In genomic region chr6:158169634-158170033, GRCh38 we compare ENCODE assay signal across 7 cellular contexts. TPM values are rescaled to one million over a fixed set of nuclear protein-coding genes. Genes with fewer than 3 reads are reported as not detected.
DNase-seq lines count a peak whose midpoint lies in the region; ATAC-seq, FAIRE-seq and TF ChIP-seq lines count a peak whose summit lies in the region.
"Not testable (repeated sequence)": the region's sequence is repeated elsewhere in the genome, so short reads cannot be mapped to it uniquely, and the experiment has no call there.

No MANE protein-coding gene starts in this region.

- not testable (repeated sequence) for DNase-seq in HCT116 (ENCODE audit: low read depth, low spot score); SJSA1 (ENCODE audit: low read depth in 1 of 2, low spot score in 2 of 2); brain microvascular endothelial cell; epithelial cell of prostate (ENCODE audit: low read depth, low spot score); HepG2 (ENCODE audit: low spot score); psoas muscle; thoracic aorta (ENCODE audit: low spot score)

- peak overlapping the region; percentile 18 for H3K4me2 ChIP-seq in HCT116 (ENCODE audit: low read length)
- H3K4me2 ChIP-seq in HepG2 (ENCODE audit: low read depth, low read length) = not testable (repeated sequence)

- not testable (repeated sequence) for TF ChIP-seq EP300 in HepG2 (IDR thresholded peaks at IDR 0.05; ENCODE audit: low read depth in 2 of 2, low read length in 2 of 2); HepG2 (CRISPR knock-in tag; IDR thresholded peaks at IDR 0.05; ENCODE audit: borderline replicate concordance)

- POLR2A ChIA-PET in HCT116 (lab: Charles Lee); HepG2 (lab: Yijun Ruan, JAX): not testable (repeated sequence)

- not testable (repeated sequence) for BruUV-seq in HCT116 (replicated peaks; lab: Mats Ljungman, UMichigan); HepG2 (replicated peaks; lab: Mats Ljungman, UMichigan)

- not testable (repeated sequence) for H4K20me1 ChIP-seq in HCT116 (ENCODE audit: insufficient read depth); HepG2 (ENCODE audit: insufficient read depth, low read length)

- H3K9me3 ChIP-seq in HCT116 (ENCODE audit: control insufficient read depth in 1 of 2, insufficient read depth in 1 of 2, low read depth in 1 of 2, low read length in 2 of 2); SJSA1 (replicated peaks); HepG2 (ENCODE audit: low read length); psoas muscle; thoracic aorta: not testable (repeated sequence)

- CTCF ChIA-PET in HCT116 (lab: Charles Lee); HepG2 (lab: Yijun Ruan, JAX; ENCODE audit: low intra/inter-chr PET ratio, low total read pairs): not testable (repeated sequence)

- not testable (repeated sequence) for TF ChIP-seq RAD21 in HCT116 (IDR thresholded peaks at IDR 0.05; ENCODE audit: low read depth); HepG2 (CRISPR knock-in tag; IDR thresholded peaks at IDR 0.05)

- not testable (repeated sequence) for H3K9ac ChIP-seq in HCT116 (ENCODE audit: low read length); HepG2 (ENCODE audit: insufficient read depth, low read depth, low read length)

- intact Hi-C loops in HCT116 (cut with micrococcal nuclease); psoas muscle (cut with DNase I): not testable (repeated sequence)
- intact Hi-C loops in HepG2 (cut with micrococcal nuclease; ENCODE audit: unreplicated experiment) = loop anchor here (2.0 kb wide), 1 partner anchor 27 kb away; no protein-coding TSS in a partner anchor

- H3K9me2 ChIP-seq in HCT116 (ENCODE audit: insufficient read depth) = not testable (repeated sequence)

- H3K4me1 ChIP-seq in HCT116 (ENCODE audit: control insufficient read depth in 1 of 2, insufficient read depth in 2 of 2, low read length in 2 of 2) (peaks cover 17 to 30% of the 10 kb centered on the region in 2 experiments; a peak in 3 of 4 replicates), SJSA1 (replicated peaks) (peaks cover 31% of the 10 kb centered on the region), HepG2 (ENCODE audit: insufficient read depth, low read length) (peaks cover 39% of the 10 kb centered on the region), psoas muscle (peaks cover 27% of the 10 kb centered on the region), thoracic aorta (ENCODE audit: control insufficient read depth in 1 of 2, low read depth in 2 of 2) (peaks cover 16 to 57% of the 10 kb centered on the region in 2 donors)

- TF ChIP-seq CTCF in HCT116 (IDR thresholded peaks at IDR 0.05 in 2 of 3, conservative IDR thresholded peaks at IDR 0.05 in 1 of 3; ENCODE audit: borderline replicate concordance in 1 of 3, insufficient read depth in 1 of 3, low read depth in 2 of 3, low read length in 2 of 3); brain microvascular endothelial cell (IDR thresholded peaks at IDR 0.05; ENCODE audit: low read depth, low read length, missing control alignments); HepG2 (CRISPR knock-in tag; IDR thresholded peaks at IDR 0.05); psoas muscle (IDR thresholded peaks at IDR 0.05); thoracic aorta (IDR thresholded peaks at IDR 0.05): not testable (repeated sequence)

- not testable (repeated sequence) for H3K4me3 ChIP-seq in HCT116 (replicated peaks in 1 of 2; ENCODE audit: low read depth in 1 of 2, low read length in 2 of 2); SJSA1; brain microvascular endothelial cell (ENCODE audit: low read depth, low read length); HepG2 (replicated peaks in 1 of 3; ENCODE audit: insufficient read depth in 1 of 3, low read depth in 2 of 3, low read length in 3 of 3); psoas muscle; thoracic aorta

- H3K27ac ChIP-seq in HCT116 (ENCODE audit: low read depth, low read length) = peak overlapping the region; percentile 15; the same call in 1 of the 2 replicates
- peak overlapping the region; percentile 40 for H3K27ac ChIP-seq in SJSA1
- H3K27ac ChIP-seq in brain microvascular endothelial cell = peak overlapping the region; percentile 52
- peak overlapping the region; percentile 62 for H3K27ac ChIP-seq in epithelial cell of prostate
- H3K27ac ChIP-seq in HepG2 (ENCODE audit: extremely low read length, insufficient read depth, low read length) = not testable (repeated sequence)
- H3K27ac ChIP-seq in psoas muscle = peak overlapping the region; percentile 31
- peak overlapping the region; percentile 57 to 82 for H3K27ac ChIP-seq in thoracic aorta

- H3K79me2 ChIP-seq in HCT116 (ENCODE audit: insufficient read depth, low read length); HepG2 (ENCODE audit: insufficient read depth, low read length): not testable (repeated sequence)

- H3K27me3 ChIP-seq in HCT116 (ENCODE audit: insufficient read depth, low read length); SJSA1 (replicated peaks); brain microvascular endothelial cell (replicated peaks); HepG2 (ENCODE audit: control insufficient read depth in 1 of 2, insufficient read depth in 2 of 2, low read length in 2 of 2); psoas muscle (ENCODE audit: insufficient read depth in 3 of 3, low read length in 2 of 3); thoracic aorta (replicated peaks; ENCODE audit: insufficient read depth): not testable (repeated sequence)

- not testable (repeated sequence) for FAIRE-seq in HepG2 (lab: Jason Lieb, UNC)

- TF ChIP-seq POLR2A in HCT116 (IDR thresholded peaks at IDR 0.05; ENCODE audit: borderline replicate concordance, extremely low read depth, insufficient read depth, insufficient read length); HepG2 (IDR thresholded peaks at IDR 0.05; ENCODE audit: insufficient read depth in 1 of 2, low read depth in 2 of 2, low read length in 2 of 2): not testable (repeated sequence)

- WGBS in HepG2 (ENCODE audit: low lambda C conversion rate) = 97% methylated on average over 6 of the region's 6 CpGs
- WGBS in psoas muscle, 3 donors = 84 to 93% (median 91%) methylated on average over 6 of the region's 6 CpGs

- in situ Hi-C loops in brain microvascular endothelial cell (cut with HindIII; ENCODE audit: low pct_ligation_motif_present, low sequenced_read_pairs); HepG2 (cut with HindIII; ENCODE audit: extremely low pct_ligation_motif_present, low pct_unique_long_range_greater_than_20kb): not testable (repeated sequence)

- not testable (repeated sequence) for H2AFZ ChIP-seq in HCT116 (ENCODE audit: low read depth, low read length, poor library complexity, severe bottlenecking); HepG2 (ENCODE audit: low read length)

- not testable (repeated sequence) for ATAC-seq in HCT116; HepG2; psoas muscle; thoracic aorta (ENCODE audit: insufficient number of reproducible peaks, low FRiP score, low read depth)

- RAD21 ChIA-PET in HCT116 (lab: Charles Lee; ENCODE audit: low non-redundant PET in 1 of 2, low total read pairs in 2 of 2, uncharacterized antibody in 2 of 2, unreplicated experiment in 2 of 2) = not testable (repeated sequence)

- H3K36me3 ChIP-seq in HCT116 (ENCODE audit: control insufficient read depth in 1 of 2, insufficient read depth in 2 of 2, low read length in 2 of 2); brain microvascular endothelial cell (replicated peaks); HepG2 (replicated peaks in 1 of 2; ENCODE audit: control insufficient read depth in 1 of 2, insufficient read depth in 2 of 2, low read length in 2 of 2); psoas muscle (ENCODE audit: insufficient read depth in 1 of 2, low read depth in 1 of 2); thoracic aorta: not testable (repeated sequence)
- H3K36me3 ChIP-seq in SJSA1 = peaks cover 24% of the 10 kb centered on the region

RNA-seq across cellular contexts. Expression of gene GTF2H5, which starts 1.5 kb away (rescaled TPM):
- total RNA-seq in HCT116 (2021; ENCODE audit: unreplicated experiment) (19.0 TPM), HepG2 (2016; rRNA removed; fragmentation: Illumina TruSeq; extraction: Trizol) (45.9 and 68.0 TPM in 2 replicates), psoas muscle (10 to 100 TPM; 22.4 to 36.4 (median 29.0) TPM), thoracic aorta (1 to 10 TPM; 3.1 to 3.7 TPM)
- 4.7 and 6.8 TPM in 2 replicates for polyA plus RNA-seq in HCT116 (2012)
- total RNA-seq in SJSA1 (2014; rRNA removed; shearing (Covaris generic)) = 9.7 and 21.6 TPM in 2 replicates
- 28.7 and 36.7 TPM in 2 replicates for total RNA-seq in HepG2 (2016; cell fraction: cytosol; rRNA removed; fragmentation: Illumina TruSeq; extraction: Trizol; ENCODE audit: low read depth)
- total RNA-seq in HepG2 (2016; cell fraction: insoluble cytoplasmic fraction; rRNA removed; fragmentation: Illumina TruSeq; extraction: Trizol) = 49.0 and 71.1 TPM in 2 replicates
- total RNA-seq in HepG2 (2016; cell fraction: membrane; rRNA removed; fragmentation: Illumina TruSeq; extraction: Trizol) = 36.3 and 42.5 TPM in 2 replicates
- total RNA-seq in HepG2 (2016; cell fraction: nucleus; rRNA removed; fragmentation: Illumina TruSeq; extraction: Trizol) = 15.2 and 16.4 TPM in 2 replicates
- polyA plus RNA-seq in HepG2 (2011; rRNA removed) (5.0 and 7.4 TPM in 2 replicates), psoas muscle (1 to 10 TPM; 7.1 to 7.7 (median 7.6) TPM)
- 3.1 and 4.2 TPM in 2 replicates for polyA plus RNA-seq in HepG2 (2011; cell fraction: cytosol; rRNA removed)
- 1.3 and 1.5 TPM in 2 replicates for polyA plus RNA-seq in HepG2 (2011; cell fraction: nucleus; rRNA removed)
- polyA plus RNA-seq in HepG2 (2012) = 12.3 and 19.5 TPM in 2 replicates
- 33.3 and 41.1 TPM in 2 replicates for polyA plus RNA-seq in HepG2 (2016; cell fraction: cytosol; fragmentation: Illumina TruSeq; extraction: Trizol; ENCODE audit: low read depth)
- polyA plus RNA-seq in HepG2 (2016; cell fraction: insoluble cytoplasmic fraction; fragmentation: Illumina TruSeq; extraction: Trizol; ENCODE audit: low read depth) = 68.1 and 71.8 TPM in 2 replicates
- 37.1 and 41.1 TPM in 2 replicates for polyA plus RNA-seq in HepG2 (2016; cell fraction: membrane; fragmentation: Illumina TruSeq; extraction: Trizol; ENCODE audit: low read depth)
- polyA plus RNA-seq in HepG2 (2016; cell fraction: nucleus; fragmentation: Illumina TruSeq; extraction: Trizol; ENCODE audit: insufficient read depth, low read depth) = 29.2 and 31.1 TPM in 2 replicates
- polyA minus RNA-seq in HepG2 (2011; rRNA and poly(A)+ RNA removed; ENCODE audit: low replicate concordance) = 1.1 TPM in 2 replicates
- 0.89 and 1.4 TPM in 2 replicates for polyA minus RNA-seq in HepG2 (2011; cell fraction: cytosol; rRNA and poly(A)+ RNA removed)
- 2.1 and 2.6 TPM in 2 replicates for polyA minus RNA-seq in HepG2 (2011; cell fraction: nucleus; rRNA and poly(A)+ RNA removed)

RNA-seq across cellular contexts. Expression of gene SERAC1, which starts 1.6 kb away (rescaled TPM):
- total RNA-seq in HCT116 (2021; ENCODE audit: unreplicated experiment) = 7.6 TPM
- polyA plus RNA-seq in HCT116 (2012) = 3.1 and 4.1 TPM in 2 replicates
- total RNA-seq in SJSA1 (2014; rRNA removed; shearing (Covaris generic)) = 3.5 and 8.5 TPM in 2 replicates
- total RNA-seq in HepG2 (2016; rRNA removed; fragmentation: Illumina TruSeq; extraction: Trizol) = 8.1 and 9.6 TPM in 2 replicates
- total RNA-seq in HepG2 (2016; cell fraction: cytosol; rRNA removed; fragmentation: Illumina TruSeq; extraction: Trizol; ENCODE audit: low read depth) = 1.6 and 2.3 TPM in 2 replicates
- total RNA-seq in HepG2 (2016; cell fraction: insoluble cytoplasmic fraction; rRNA removed; fragmentation: Illumina TruSeq; extraction: Trizol) = 7.7 and 9.8 TPM in 2 replicates
- 3.9 and 4.2 TPM in 2 replicates for total RNA-seq in HepG2 (2016; cell fraction: membrane; rRNA removed; fragmentation: Illumina TruSeq; extraction: Trizol)
- 7.4 and 8.9 TPM in 2 replicates for total RNA-seq in HepG2 (2016; cell fraction: nucleus; rRNA removed; fragmentation: Illumina TruSeq; extraction: Trizol)
- polyA plus RNA-seq in HepG2 (2011; rRNA removed) = 4.5 and 5.5 TPM in 2 replicates
- polyA plus RNA-seq in HepG2 (2011; cell fraction: cytosol; rRNA removed) = 2.2 and 4.5 TPM in 2 replicates
- 4.5 and 5.0 TPM in 2 replicates for polyA plus RNA-seq in HepG2 (2011; cell fraction: nucleus; rRNA removed)
- polyA plus RNA-seq in HepG2 (2012) = 5.7 and 6.2 TPM in 2 replicates
- 0.77 and 0.81 TPM in 2 replicates for polyA plus RNA-seq in HepG2 (2016; cell fraction: cytosol; fragmentation: Illumina TruSeq; extraction: Trizol; ENCODE audit: low read depth)
- 6.7 and 7.8 TPM in 2 replicates for polyA plus RNA-seq in HepG2 (2016; cell fraction: insoluble cytoplasmic fraction; fragmentation: Illumina TruSeq; extraction: Trizol; ENCODE audit: low read depth)
- 2.3 TPM in 2 replicates for polyA plus RNA-seq in HepG2 (2016; cell fraction: membrane; fragmentation: Illumina TruSeq; extraction: Trizol; ENCODE audit: low read depth)
- 10.6 and 11.6 TPM in 2 replicates for polyA plus RNA-seq in HepG2 (2016; cell fraction: nucleus; fragmentation: Illumina TruSeq; extraction: Trizol; ENCODE audit: insufficient read depth, low read depth)
- 1.2 and 2.3 TPM in 2 replicates for polyA minus RNA-seq in HepG2 (2011; rRNA and poly(A)+ RNA removed; ENCODE audit: low replicate concordance)
- polyA minus RNA-seq in HepG2 (2011; cell fraction: cytosol; rRNA and poly(A)+ RNA removed) = 3.6 and 3.9 TPM in 2 replicates
- polyA minus RNA-seq in HepG2 (2011; cell fraction: nucleus; rRNA and poly(A)+ RNA removed) = 9.7 and 11.6 TPM in 2 replicates
- total RNA-seq in psoas muscle = 10 to 100 TPM in 1 of 4 donors, 1 to 10 TPM in 3; 6.4 to 11.0 (median 8.1) TPM
- polyA plus RNA-seq in psoas muscle = 1 to 10 TPM; 3.9 to 6.5 (median 5.3) TPM
- 10 to 100 TPM; 16.5 to 21.8 TPM for total RNA-seq in thoracic aorta
